11 cellular contexts compared by ENCODE assay signal in genomic region chr4:108527729-108528128, GRCh38.
A peak's percentile ranks its signal among the peaks of the same experiment; 100 is the strongest.
DNase-seq lines count a peak whose midpoint lies in the region; ATAC-seq and TF ChIP-seq lines count a peak whose summit lies in the region.
"Had no signal": no experiment of that assay in that cellular context is flagged by ENCODE, and none has a peak within 500 bp of the region (broad histone marks: within the 10 kb centered on the region; RNA-seq: fewer than 3 reads in every experiment).

No MANE protein-coding gene starts in this region.

- WGBS in heart left ventricle, 4 donors: 61 to 70% (median 65%) methylated on average over 2 of the region's 2 CpGs

- H3K27me3 Mint-ChIP-seq in CD8-positive, alpha-beta T cell (ENCODE audit: low read depth): no peaks in the 10 kb centered on the region
- H3K27me3 Mint-ChIP-seq in activated T-helper 17 cell treated with anti-CD3 and anti-CD28 coated beads, Interleukin-2, amount 50 U/mL, for 72 hours: no peaks in the 10 kb centered on the region

- H3K27ac ChIP-seq in CD8-positive, alpha-beta T cell (ENCODE audit: low read depth, low read length): no peak overlapping the region
- H3K27ac ChIP-seq in heart left ventricle: peak overlapping the region in 1 of 12 donors; percentile 10
- H3K27ac ChIP-seq: body of pancreas had no signal

- peaks cover 5% of the 10 kb centered on the region for H3K36me3 Mint-ChIP-seq in CD8-positive, alpha-beta T cell
- no peaks in the 10 kb centered on the region for H3K36me3 Mint-ChIP-seq in activated T-helper 17 cell treated with anti-CD3 and anti-CD28 coated beads, Interleukin-2, amount 50 U/mL, for 72 hours (ENCODE audit: low read depth)

- H3K36me3 ChIP-seq in CD8-positive, alpha-beta T cell (ENCODE audit: insufficient read depth, low read length): no peaks in the 10 kb centered on the region
- H3K36me3 ChIP-seq in heart left ventricle: no peaks in the 10 kb centered on the region

- peaks cover 66% of the 10 kb centered on the region for H3K4me1 ChIP-seq in CD8-positive, alpha-beta T cell (ENCODE audit: insufficient read depth, low read length)
- peaks cover 0 to 7% (median 0%) of the 10 kb centered on the region in 12 donors for H3K4me1 ChIP-seq in heart left ventricle

- H3K4me3 ChIP-seq in CD8-positive, alpha-beta T cell (ENCODE audit: low read depth, low read length): peak overlapping the region; percentile 6
- H3K4me3 ChIP-seq in heart left ventricle: no peak overlapping the region
- H3K4me3 ChIP-seq: body of pancreas, skin epidermis had no signal

- intact Hi-C loops in CD8-positive, alpha-beta T cell (cut with DNase I, micrococcal nuclease): loop anchor here in 1 of 2 experiments (5.0 kb wide), 1 partner anchor 45 kb away; no protein-coding TSS in a partner anchor
- intact Hi-C loops in sciatic nerve (cut with DNase I) (no loop called here), heart left ventricle (cut with DNase I) (no loop called here)

- peak overlapping the region; percentile 66 for H3K27ac Mint-ChIP-seq in CD8-positive, alpha-beta T cell
- H3K27ac Mint-ChIP-seq in activated T-helper 17 cell treated with anti-CD3 and anti-CD28 coated beads, Interleukin-2, amount 50 U/mL, for 72 hours: peak overlapping the region; percentile 66
- H3K27ac Mint-ChIP-seq: activated B cell treated with CpG ODN at 0.5 μM for 24 hours had no signal

- CTCF ChIA-PET in CD8-positive, alpha-beta T cell (lab: Charles Lee): interaction anchor here (0.6 to 1.3 kb wide), 5 partner anchors 14 to 484 kb away, joined by 3 to 4 read pairs (median 3); no protein-coding TSS in a partner anchor

- H3K9me3 Mint-ChIP-seq in CD8-positive, alpha-beta T cell: peaks cover 13% of the 10 kb centered on the region
- H3K9me3 Mint-ChIP-seq in activated T-helper 17 cell treated with anti-CD3 and anti-CD28 coated beads, Interleukin-2, amount 50 U/mL, for 72 hours: peaks cover 4% of the 10 kb centered on the region
- H3K9me3 Mint-ChIP-seq: activated B cell treated with CpG ODN at 0.5 μM for 24 hours had no signal

- TF ChIP-seq CTCF in CD8-positive, alpha-beta T cell (IDR thresholded peaks at IDR 0.05): no peak
- TF ChIP-seq CTCF in heart left ventricle (IDR thresholded peaks at IDR 0.05): no peak

- peak; percentile 64 for ATAC-seq in CD8-positive, alpha-beta T cell
- ATAC-seq in GM18907 (IDR thresholded peaks at IDR 0.05; ENCODE audit: unreplicated experiment) (peak; percentile 93), HG03571 (IDR thresholded peaks at IDR 0.05; ENCODE audit: unreplicated experiment) (peak; percentile 82), sciatic nerve (no peak), heart left ventricle (no peak), GM19351 (IDR thresholded peaks at IDR 0.05; ENCODE audit: unreplicated experiment) (no peak)
- ATAC-seq in activated T-helper 17 cell treated with anti-CD3 and anti-CD28 coated beads, Interleukin-2, amount 50 U/mL, for 72 hours (replicated peaks): peak; percentile 57
- ATAC-seq: body of pancreas had no signal

- POLR2A ChIA-PET in CD8-positive, alpha-beta T cell (lab: Charles Lee): interaction anchor here (1.1 to 1.4 kb wide), 4 partner anchors 12 to 355 kb away, joined by 3 to 4 read pairs (median 4); no protein-coding TSS in a partner anchor

- TF ChIP-seq POLR2A in heart left ventricle (IDR thresholded peaks at IDR 0.05): no peak

- H3K4me1 Mint-ChIP-seq in CD8-positive, alpha-beta T cell (ENCODE audit: low read depth): peaks cover 64% of the 10 kb centered on the region
- H3K4me1 Mint-ChIP-seq in activated T-helper 17 cell treated with anti-CD3 and anti-CD28 coated beads, Interleukin-2, amount 50 U/mL, for 72 hours: peaks cover 21% of the 10 kb centered on the region

- peak overlapping the region; percentile 59 for H3K4me3 Mint-ChIP-seq in CD8-positive, alpha-beta T cell
- peak overlapping the region; percentile 58 for H3K4me3 Mint-ChIP-seq in activated T-helper 17 cell treated with anti-CD3 and anti-CD28 coated beads, Interleukin-2, amount 50 U/mL, for 72 hours
- H3K4me3 Mint-ChIP-seq: activated B cell treated with CpG ODN at 0.5 μM for 24 hours had no signal

- peak in 4 of 7 experiments; percentile 11 to 54 (median 23) for DNase-seq in CD8-positive, alpha-beta T cell
- DNase-seq in sciatic nerve (ENCODE audit: low spot score) (no peak), NCI-H2196 (lab: John Stamatoyannopoulos, UW; ENCODE audit: unreplicated experiment) (no peak), heart left ventricle (no peak)
- DNase-seq: activated B cell treated with CpG ODN at 0.5 μM for 24 hours, body of pancreas had no signal

- H3K27me3 ChIP-seq in CD8-positive, alpha-beta T cell (ENCODE audit: insufficient read depth, low read length): no peaks in the 10 kb centered on the region
- H3K27me3 ChIP-seq in heart left ventricle: no peaks in the 10 kb centered on the region
- H3K27me3 ChIP-seq: body of pancreas had no signal

- H3K9me3 ChIP-seq in CD8-positive, alpha-beta T cell (ENCODE audit: low read length): no peaks in the 10 kb centered on the region
- H3K9me3 ChIP-seq in heart left ventricle: no peaks in the 10 kb centered on the region
- H3K9me3 ChIP-seq: body of pancreas had no signal

Comparison
In these comparisons a context has a peak if more than half of its experiments do, and no peak if none do; other contexts are left out.
1. ATAC-seq: peak in CD8-positive, alpha-beta T cell (single experiment), GM18907 (single experiment), HG03571 (single experiment) and activated T-helper 17 cell treated with anti-CD3 and anti-CD28 coated beads, Interleukin-2, amount 50 U/mL, for 72 hours (single experiment); none in sciatic nerve (single experiment), heart left ventricle (0 of 4) and GM19351 (single experiment).
2. DNase-seq: peak in CD8-positive, alpha-beta T cell (4 of 7); none in sciatic nerve (single experiment), NCI-H2196 (single experiment) and heart left ventricle (0 of 5).